In genomic region chr6:158772851-158773371, GRCh38 we compare ENCODE assay signal across 10 cellular contexts. TPM values are rescaled to one million over a fixed set of nuclear protein-coding genes. Genes with fewer than 3 reads are reported as not detected.
DNase-seq lines count a peak whose midpoint lies in the region; ATAC-seq and TF ChIP-seq lines count a peak whose summit lies in the region.
"Had no signal": no experiment of that assay in that cellular context is flagged by ENCODE, and none has a peak within 500 bp of the region (broad histone marks: within the 10 kb centered on the region; RNA-seq: fewer than 3 reads in every experiment).

No MANE protein-coding gene starts in this region.

- in situ Hi-C loops in IMR-90 (cut with MboI; ENCODE audit: low sequenced_read_pairs), result no loop called here

- no peak for TF ChIP-seq POLR2A in IMR-90 (IDR thresholded peaks at IDR 0.05; ENCODE audit: low read depth, low read length)

- H3K36me3 Mint-ChIP-seq in CD14-positive monocyte, result peaks cover 97 to 99% of the 10 kb centered on the region in 2 donors
- H3K36me3 Mint-ChIP-seq in naive thymus-derived CD8-positive, alpha-beta T cell, result peaks cover 7 to 98% (median 36%) of the 10 kb centered on the region in 3 donors

- H4K91ac ChIP-seq in IMR-90 (ENCODE audit: insufficient read depth, low read depth, low read length), result no peak overlapping the region

- H3K9me1 ChIP-seq in IMR-90 (ENCODE audit: insufficient read depth, low read length), result peaks cover 10% of the 10 kb centered on the region; the same call in 1 of the 2 replicates

- H2BK120ac ChIP-seq in IMR-90 (ENCODE audit: low read depth, low read length), result no peak overlapping the region

- 100% methylated on average over 3 of the region's 6 CpGs; no CpG with 5 or more reads in 1 of the 2 experiments for WGBS in IMR-90 (ENCODE audit: extremely low coverage in 2 of 2, insufficient read length in 1 of 2), 2 experiments

- H2AK9ac ChIP-seq in IMR-90 (replicated peaks; ENCODE audit: low read depth, low read length, poor library complexity), result peak overlapping the region; percentile 14

- peaks cover 16 to 22% of the 10 kb centered on the region in 2 experiments for H3K79me1 ChIP-seq in IMR-90 (ENCODE audit: low read depth in 1 of 2, low read length in 2 of 2)

- no peak overlapping the region for H3K9ac ChIP-seq in IMR-90 (ENCODE audit: low read depth, low read length)
- H3K9ac ChIP-seq in duodenal mucosa (ENCODE audit: low read depth in 1 of 2, low read length in 2 of 2), result peak overlapping the region; percentile 6 to 13

- H2BK15ac ChIP-seq in IMR-90 (ENCODE audit: low read depth, low read length), result no peak overlapping the region

- no peak overlapping the region for H4K8ac ChIP-seq in IMR-90 (ENCODE audit: low read depth in 2 of 2, low read length in 2 of 2)

- TF ChIP-seq CTCF in CD14-positive monocyte (IDR thresholded peaks at IDR 0.05) (no peak), IMR-90 (conservative IDR thresholded peaks at IDR 0.05; ENCODE audit: low read depth, low read length) (no peak)

- CTCF ChIA-PET in IMR-90 (lab: Yijun Ruan, JAX), result interaction anchor here (0.6 kb wide), 1 partner anchor 173 kb away, joined by 3 read pairs; no protein-coding TSS in a partner anchor

- intact Hi-C loops in CD14-positive monocyte (cut with micrococcal nuclease) (loop anchor here in 1 of 2 donors (10.0 kb wide), 1 partner anchor 68 kb away; no protein-coding TSS in a partner anchor), IMR-90 (cut with micrococcal nuclease) (no loop called here)

- no peak overlapping the region for H4K5ac ChIP-seq in IMR-90 (ENCODE audit: low read depth, low read length)

- peak overlapping the region in 5 of 7 donors; percentile 44 to 85 (median 71) for H3K27ac Mint-ChIP-seq in CD14-positive monocyte
- peak overlapping the region; percentile 78 to 95 (median 86) for H3K27ac Mint-ChIP-seq in naive thymus-derived CD8-positive, alpha-beta T cell

- no peak overlapping the region for H2BK20ac ChIP-seq in IMR-90 (ENCODE audit: low read depth, low read length)

- H3K9me3 ChIP-seq in IMR-90 (ENCODE audit: control insufficient read depth, insufficient read depth, low read length) (no peaks in the 10 kb centered on the region), duodenal mucosa (ENCODE audit: control insufficient read depth in 1 of 2, low read length in 2 of 2) (no peaks in the 10 kb centered on the region)

- no peak overlapping the region for H3K18ac ChIP-seq in IMR-90 (ENCODE audit: low read depth, low read length)

- H3K4me3 Mint-ChIP-seq in CD14-positive monocyte, result no peak overlapping the region
- peak overlapping the region in 2 of 10 donors; percentile 56 to 62 for H3K4me3 Mint-ChIP-seq in naive thymus-derived CD8-positive, alpha-beta T cell

- no peak overlapping the region for H3K4me2 ChIP-seq in IMR-90 (ENCODE audit: low read depth, low read length)

- POLR2A ChIA-PET in IMR-90 (lab: Charles Lee; ENCODE audit: unreplicated experiment), result no interaction called here
- POLR2A ChIA-PET in naive thymus-derived CD8-positive, alpha-beta T cell (lab: Charles Lee), result interaction anchor here (1.3 kb wide), 1 partner anchor 81 kb away, joined by 3 read pairs; no protein-coding TSS in a partner anchor

- no peak overlapping the region for H3K4ac ChIP-seq in IMR-90 (ENCODE audit: low read depth, low read length)

- ATAC-seq in IMR-90 (ENCODE audit: low read depth) (no peak), HG02885 (IDR thresholded peaks at IDR 0.05; ENCODE audit: poor library complexity, unreplicated experiment) (no peak)
- no peak for ATAC-seq in naive thymus-derived CD8-positive, alpha-beta T cell
- ATAC-seq: Panc1 had no signal

- no peaks in the 10 kb centered on the region for H3K9me3 Mint-ChIP-seq in CD14-positive monocyte
- no peaks in the 10 kb centered on the region for H3K9me3 Mint-ChIP-seq in naive thymus-derived CD8-positive, alpha-beta T cell

- TF ChIP-seq RAD21 in IMR-90 (IDR thresholded peaks at IDR 0.05; ENCODE audit: low read length), result no peak

- no peak overlapping the region for H3K56ac ChIP-seq in IMR-90 (ENCODE audit: extremely low read depth, insufficient read depth, low read length)

- H3K23ac ChIP-seq in IMR-90 (ENCODE audit: low read depth, low read length), result no peak overlapping the region; the same call in 1 of the 2 replicates

- H3K36me3 ChIP-seq in IMR-90 (ENCODE audit: control insufficient read depth, insufficient read depth, low read length) (peaks cover 63% of the 10 kb centered on the region), duodenal mucosa (ENCODE audit: control insufficient read depth in 1 of 2, insufficient read depth in 2 of 2, low read length in 2 of 2) (peaks cover 69 to 96% of the 10 kb centered on the region in 2 donors)

- dilution Hi-C loops in IMR-90 (cut with HindIII; ENCODE audit: low sequenced_read_pairs, unreplicated experiment), result no loop called here

- no peak overlapping the region for H2AFZ ChIP-seq in IMR-90 (replicated peaks; ENCODE audit: low read length, poor library complexity)

- no peak overlapping the region for H2BK5ac ChIP-seq in IMR-90 (ENCODE audit: low read depth, low read length, poor library complexity, severe bottlenecking)

- H3K4me1 ChIP-seq in IMR-90 (ENCODE audit: control insufficient read depth, insufficient read depth, low read length) (no peaks in the 10 kb centered on the region), duodenal mucosa (ENCODE audit: control insufficient read depth in 1 of 2, insufficient read depth in 2 of 2, low read length in 2 of 2) (peaks cover 14 to 22% of the 10 kb centered on the region in 2 donors)

- H2AK5ac ChIP-seq in IMR-90 (ENCODE audit: low read depth, low read length), result no peak overlapping the region

- no peaks in the 10 kb centered on the region for H4K20me1 ChIP-seq in IMR-90 (ENCODE audit: insufficient read depth, low read length)

- H3K14ac ChIP-seq in IMR-90 (replicated peaks; ENCODE audit: low read depth, low read length), result no peak overlapping the region

- H3K27me3 Mint-ChIP-seq in CD14-positive monocyte (ENCODE audit: low read depth in 3 of 3), result no peaks in the 10 kb centered on the region
- H3K27me3 Mint-ChIP-seq in naive thymus-derived CD8-positive, alpha-beta T cell, result no peaks in the 10 kb centered on the region

- H3K27me3 ChIP-seq in IMR-90 (ENCODE audit: control insufficient read depth, insufficient read depth, low read length), result no peaks in the 10 kb centered on the region
- no peaks in the 10 kb centered on the region for H3K27me3 ChIP-seq in duodenal mucosa (ENCODE audit: control insufficient read depth in 1 of 2, insufficient read depth in 2 of 2, low read length in 2 of 2)

- peaks cover 3% of the 10 kb centered on the region for H3K4me1 Mint-ChIP-seq in CD14-positive monocyte
- H3K4me1 Mint-ChIP-seq in naive thymus-derived CD8-positive, alpha-beta T cell, result peaks cover 38 to 50% (median 45%) of the 10 kb centered on the region in 4 donors

- H3K27ac ChIP-seq in IMR-90 (ENCODE audit: insufficient read depth, low read length) (no peak overlapping the region), duodenal mucosa (ENCODE audit: low read depth, low read length) (peak overlapping the region; percentile 28)

- no peak for DNase-seq in CD14-positive monocyte (ENCODE audit: low spot score)
- no peak for DNase-seq in IMR-90
- DNase-seq in naive thymus-derived CD8-positive, alpha-beta T cell, result no peak
- no peak for DNase-seq in NCI-H1436 (lab: John Stamatoyannopoulos, UW)
- DNase-seq in kidney glomerular epithelial cell (lab: John Stamatoyannopoulos, UW), result no peak
- DNase-seq in OCI-M1 (lab: John Stamatoyannopoulos, UW), result no peak
- DNase-seq: activated CD8-positive, alpha-beta memory T cell treated with anti-CD3 and anti-CD28 coated beads, Interleukin-2, amount 50 U/mL, for 48 hours had no signal

- no TSS peak for BruUV-seq in IMR-90 (replicated peaks; lab: Mats Ljungman, UMichigan)

- no peak overlapping the region for H3K4me3 ChIP-seq in IMR-90 (ENCODE audit: insufficient read depth, low read depth, low read length)
- no peak overlapping the region for H3K4me3 ChIP-seq in duodenal mucosa (ENCODE audit: low read depth in 1 of 2, low read length in 2 of 2)

TF ChIP-seq in IMR-90, 13 proteins besides CTCF, POLR2A, EP300 and RAD21:
- no peak for TF ChIP-seq CHD1 (IDR thresholded peaks at IDR 0.05; ENCODE audit: low read depth, low read length)
- no peak for TF ChIP-seq BHLHE40 (IDR thresholded peaks at IDR 0.05; ENCODE audit: low read depth, low read length)
- no peak for TF ChIP-seq MAFK (IDR thresholded peaks at IDR 0.05; ENCODE audit: low read depth, low read length)
- TF ChIP-seq SMC3 (IDR thresholded peaks at IDR 0.05; ENCODE audit: low read depth, low read length), result no peak
- TF ChIP-seq FOS (IDR thresholded peaks at IDR 0.05; ENCODE audit: low read depth, low read length), result no peak
- TF ChIP-seq MXI1 (IDR thresholded peaks at IDR 0.05; ENCODE audit: borderline replicate concordance, low read depth, low read length), result no peak
- no peak for TF ChIP-seq CEBPB (IDR thresholded peaks at IDR 0.05; ENCODE audit: low read depth, low read length)
- no peak for TF ChIP-seq RFX5 (IDR thresholded peaks at IDR 0.05; ENCODE audit: low read depth, low read length)
- no peak for TF ChIP-seq NFE2L2 (IDR thresholded peaks at IDR 0.05; ENCODE audit: low read depth, low read length)

RNA-seq across cellular contexts. Expression of gene EZR, which starts 46.3 kb away (rescaled TPM):
- polyA plus RNA-seq in CD14-positive monocyte (10 to 100 TPM; 86.3 to 95.8 TPM), IMR-90 (2012; rRNA removed) (83.8 and 87.6 TPM in 2 replicates)
- 145 and 179 TPM in 2 replicates for total RNA-seq in IMR-90 (2012; rRNA removed)
- 48.4 and 65.5 TPM in 2 replicates for polyA plus RNA-seq in IMR-90 (2012; cell fraction: cytosol; rRNA removed)
- 47.4 and 74.1 TPM in 2 replicates for polyA plus RNA-seq in IMR-90 (2012; cell fraction: nucleus; rRNA removed; ENCODE audit: low replicate concordance)
- 100 to 1,000 TPM; 202 to 212 TPM for total RNA-seq in naive thymus-derived CD8-positive, alpha-beta T cell
- 100 to 1,000 TPM; 127 to 168 (median 143) TPM for polyA plus RNA-seq in naive thymus-derived CD8-positive, alpha-beta T cell
